In genomic region chr16:67429799-67430503, GRCh38 we compare ENCODE assay signal across 9 cellular contexts. TPM values are rescaled to one million over a fixed set of nuclear protein-coding genes. Genes with fewer than 3 reads are reported as not detected.
A peak's percentile ranks its signal among the peaks of the same experiment; 100 is the strongest.
DNase-seq lines count a peak whose midpoint lies in the region; ATAC-seq, FAIRE-seq and TF ChIP-seq lines count a peak whose summit lies in the region.
"Had no signal": no experiment of that assay in that cellular context is flagged by ENCODE, and none has a peak within 500 bp of the region (broad histone marks: within the 10 kb centered on the region; RNA-seq: fewer than 3 reads in every experiment).

No MANE protein-coding gene starts in this region.

- CTCF ChIA-PET in activated CD8-positive, alpha-beta memory T cell treated with anti-CD3 and anti-CD28 coated beads, Interleukin-2, amount 10 ng/mL, durations not matched to agents 7 days and 5 days (lab: Charles Lee) = interaction anchor here (0.7 to 6.6 kb wide), 5 partner anchors 13 to 91 kb away, joined by 3 to 139 read pairs (median 19); partner anchors contain the start of gene ZDHHC1
- CTCF ChIA-PET in GM12878 (lab: Yijun Ruan, JAX) = interaction anchor here (1.7 to 3.5 kb wide), 3 partner anchors 16 to 90 kb away, joined by 3 to 81 read pairs (median 13); no protein-coding TSS in a partner anchor

- H3K4me1 Mint-ChIP-seq in activated CD8-positive, alpha-beta memory T cell treated with anti-CD3 and anti-CD28 coated beads, Interleukin-2, amount 10 ng/mL, durations not matched to agents 7 days and 5 days = peaks cover 7% of the 10 kb centered on the region

- H3K79me1 ChIP-seq in mesendoderm (ENCODE audit: low read length) = no peaks in the 10 kb centered on the region

- H4K5ac ChIP-seq in mesendoderm (ENCODE audit: low read length) = no peak overlapping the region

- peak overlapping the region; percentile 54 for H3K4me3 Mint-ChIP-seq in activated CD8-positive, alpha-beta memory T cell treated with anti-CD3 and anti-CD28 coated beads, Interleukin-2, amount 10 ng/mL, durations not matched to agents 7 days and 5 days

- in situ Hi-C loops in GM12878 (cut with MboI) (no loop called here), transverse colon (cut with MboI; ENCODE audit: low pct_ligation_motif_present in 1 of 4, low pct_unique_long_range_greater_than_20kb in 1 of 4, low sequenced_read_pairs in 3 of 4) (no loop called here)

- H3K27me3 Mint-ChIP-seq in activated CD8-positive, alpha-beta memory T cell treated with anti-CD3 and anti-CD28 coated beads, Interleukin-2, amount 10 ng/mL, durations not matched to agents 7 days and 5 days = peaks cover 55% of the 10 kb centered on the region

- TF ChIP-seq POLR2A in GM12878 (IDR thresholded peaks at IDR 0.05; ENCODE audit: low read depth, low read length) = no peak
- TF ChIP-seq POLR2A in transverse colon (IDR thresholded peaks at IDR 0.05) = peak; percentile 97

- no peaks in the 10 kb centered on the region for H3K79me2 ChIP-seq in GM12878 (ENCODE audit: control insufficient read depth, insufficient read depth, low read length)
- no peaks in the 10 kb centered on the region for H3K79me2 ChIP-seq in mesendoderm (ENCODE audit: control insufficient read depth, insufficient read depth, low read length)

- POLR2A ChIA-PET in GM12878 (lab: Charles Lee) = no interaction called here

- H2AFZ ChIP-seq in GM12878 (ENCODE audit: control insufficient read depth, low read depth, low read length) = no peak overlapping the region

- no peak overlapping the region for H2BK120ac ChIP-seq in mesendoderm (ENCODE audit: low read depth, low read length)

- H3K27me3 ChIP-seq in GM12878 (replicated peaks in 1 of 2; ENCODE audit: control insufficient read depth in 2 of 2, insufficient read depth in 2 of 2, low read length in 1 of 2) (peaks cover 12 to 14% of the 10 kb centered on the region in 2 experiments), mesendoderm (ENCODE audit: insufficient read depth, low read length, poor library complexity) (peaks cover 4% of the 10 kb centered on the region), transverse colon (no peaks in the 10 kb centered on the region)

- H3K27ac ChIP-seq in GM12878 (ENCODE audit: control insufficient read depth, insufficient read depth) (no peak overlapping the region), mesendoderm (ENCODE audit: low read depth, low read length) (no peak overlapping the region), transverse colon (peak overlapping the region; percentile 88 to 94 (median 90))

- intact Hi-C loops in GM12878 (cut with micrococcal nuclease; ENCODE audit: unreplicated experiment) (no loop called here), transverse colon (cut with DNase I; ENCODE audit: low total_unique reads) (loop anchor here (2.0 kb wide), 1 partner anchor 35 kb away; no protein-coding TSS in a partner anchor)

- H4K8ac ChIP-seq in mesendoderm (ENCODE audit: low read depth, low read length) = no peak overlapping the region

- no peak for TF ChIP-seq EP300 in GM12878 (IDR thresholded peaks at IDR 0.05; ENCODE audit: borderline replicate concordance in 1 of 2, control insufficient read depth in 1 of 2, low read depth in 2 of 2, low read length in 2 of 2)
- TF ChIP-seq EP300 in transverse colon (IDR thresholded peaks at IDR 0.05; ENCODE audit: low read depth) = no peak

- SMC1A ChIA-PET in GM12878 (lab: Charles Lee; ENCODE audit: uncharacterized antibody, unreplicated experiment) = no interaction called here

- no peak for DNase-seq in activated CD8-positive, alpha-beta memory T cell treated with anti-CD3 and anti-CD28 coated beads, Interleukin-2, amount 10 ng/mL, durations not matched to agents 7 days and 5 days
- no peak for DNase-seq in activated CD8-positive, alpha-beta memory T cell treated with anti-CD3 and anti-CD28 coated beads, Interleukin-2, amount 50 U/mL, for 48 hours
- DNase-seq in GM12878 (ENCODE audit: low read depth, low spot score) = no peak
- no peak for DNase-seq in mesendoderm
- DNase-seq in transverse colon = no peak
- no peak for DNase-seq in NCI-H2171 treated with DMSO at 0.1 percent for 48 hours (lab: John Stamatoyannopoulos, UW)
- DNase-seq in NCI-H2107 (lab: John Stamatoyannopoulos, UW) = no peak
- DNase-seq in NCI-H1436 (lab: John Stamatoyannopoulos, UW) = no peak

- H3K4ac ChIP-seq in mesendoderm (ENCODE audit: low read depth, low read length) = no peak overlapping the region

- H3K36me3 ChIP-seq in GM12878 (ENCODE audit: control insufficient read depth in 2 of 2, insufficient read depth in 2 of 2, low read length in 1 of 2) (no peaks in the 10 kb centered on the region), mesendoderm (ENCODE audit: control insufficient read depth, insufficient read depth, low read length) (no peaks in the 10 kb centered on the region), transverse colon (no peaks in the 10 kb centered on the region)

- no peak overlapping the region for H3K23ac ChIP-seq in mesendoderm (ENCODE audit: low read length)

- WGBS in GM12878 (ENCODE audit: insufficient coverage, insufficient replicate concordance, low lambda C conversion rate, missing lambda C conversion rate) = 11% methylated on average over 13 of the region's 13 CpGs
- WGBS in mesendoderm (ENCODE audit: extremely low coverage, insufficient coverage, low lambda C conversion rate) = no CpG with 5 or more reads among the region's 13 CpGs
- WGBS in transverse colon (ENCODE audit: low coverage in 1 of 2), 2 donors = 24% methylated on average over 13 of the region's 13 CpGs; no CpG with 5 or more reads in 1 of the 2 donors

- peaks cover 4% of the 10 kb centered on the region; the same call in 1 of the 2 replicates for H3K4me1 ChIP-seq in GM12878 (ENCODE audit: control insufficient read depth, insufficient read depth, low read length)
- peaks cover 11% of the 10 kb centered on the region for H3K4me1 ChIP-seq in mesendoderm (ENCODE audit: control insufficient read depth, low read depth, low read length)
- H3K4me1 ChIP-seq in transverse colon = peaks cover 14 to 38% (median 28%) of the 10 kb centered on the region in 4 donors

- H3K4me3 ChIP-seq in GM12878 (peak overlapping the region; percentile 42; the same call in 1 of the 2 replicates), mesendoderm (ENCODE audit: low read length) (peak overlapping the region; percentile 9), transverse colon (peak overlapping the region; percentile 35 to 57 (median 52))

- ATAC-seq in activated CD8-positive, alpha-beta memory T cell treated with anti-CD3 and anti-CD28 coated beads, Interleukin-2, amount 10 ng/mL, durations not matched to agents 7 days and 5 days = no peak
- no peak for ATAC-seq in GM12878

- RAD21 ChIA-PET in GM12878 (lab: Charles Lee; ENCODE audit: unreplicated experiment) = interaction anchor here (2.0 kb wide), 1 partner anchor 18 kb away, joined by 18 read pairs; no protein-coding TSS in a partner anchor

- H3K18ac ChIP-seq in mesendoderm (ENCODE audit: low read length) = no peak overlapping the region

- H3K9ac ChIP-seq in GM12878 (ENCODE audit: control insufficient read depth, insufficient read depth, low read length) (no peak overlapping the region), mesendoderm (ENCODE audit: low read length) (peak overlapping the region; percentile 72)

- H2BK5ac ChIP-seq in mesendoderm (ENCODE audit: low read length) = no peak overlapping the region

- no peaks in the 10 kb centered on the region for H3K36me3 Mint-ChIP-seq in activated CD8-positive, alpha-beta memory T cell treated with anti-CD3 and anti-CD28 coated beads, Interleukin-2, amount 10 ng/mL, durations not matched to agents 7 days and 5 days

- TF ChIP-seq RAD21 in GM12878 (IDR thresholded peaks at IDR 0.05; ENCODE audit: insufficient read depth, low read depth, low read length) = no peak

- H2BK15ac ChIP-seq in mesendoderm (replicated peaks; ENCODE audit: low read depth) = no peak overlapping the region

- peak overlapping the region; percentile 93 for H3K56ac ChIP-seq in mesendoderm (ENCODE audit: low read length)

- H3K9me3 Mint-ChIP-seq in activated CD8-positive, alpha-beta memory T cell treated with anti-CD3 and anti-CD28 coated beads, Interleukin-2, amount 10 ng/mL, durations not matched to agents 7 days and 5 days (ENCODE audit: low read depth) = no peaks in the 10 kb centered on the region

- H3K4me2 ChIP-seq in GM12878 (ENCODE audit: control insufficient read depth, insufficient read depth) (peak overlapping the region; percentile 50; the same call in 1 of the 2 replicates), mesendoderm (ENCODE audit: low read length) (peak overlapping the region; percentile 84)

- FAIRE-seq in GM12878 (lab: Jason Lieb, UNC) = no peak

- no TSS peak for BruUV-seq in GM12878 (replicated peaks; lab: Mats Ljungman, UMichigan)

- H4K20me1 ChIP-seq in GM12878 (ENCODE audit: control insufficient read depth, insufficient read depth) = no peaks in the 10 kb centered on the region

- H3K27ac Mint-ChIP-seq in activated CD8-positive, alpha-beta memory T cell treated with anti-CD3 and anti-CD28 coated beads, Interleukin-2, amount 10 ng/mL, durations not matched to agents 7 days and 5 days = no peak overlapping the region

- TF ChIP-seq CTCF in GM12878 (IDR thresholded peaks at IDR 0.05 in 2 of 3, conservative IDR thresholded peaks at IDR 0.05 in 1 of 3; ENCODE audit: control insufficient read depth in 2 of 3, extremely low read depth in 1 of 3, insufficient read depth in 1 of 3, low read depth in 3 of 3, low read length in 3 of 3) = no peak
- no peak for TF ChIP-seq CTCF in transverse colon (IDR thresholded peaks at IDR 0.05)

- H2AK5ac ChIP-seq in mesendoderm (ENCODE audit: low read length) = no peak overlapping the region

- no peaks in the 10 kb centered on the region for H3K9me3 ChIP-seq in GM12878 (replicated peaks; ENCODE audit: control insufficient read depth, insufficient read depth, low read length)
- no peaks in the 10 kb centered on the region for H3K9me3 ChIP-seq in transverse colon

RNA-seq across cellular contexts. Expression of gene HSD11B2, which starts 1.0 kb away (rescaled TPM):
- total RNA-seq in activated CD8-positive, alpha-beta memory T cell treated with anti-CD3 and anti-CD28 coated beads, Interleukin-2, amount 10 ng/mL, durations not matched to agents 7 days and 5 days = under 1 TPM in 1 of 2 experiments, not detected in 1; 0.14 TPM
- total RNA-seq in GM12878 (2013; cell fraction: nucleolus; rRNA removed) = 0.61 TPM in 1 of 2 replicates, not detected in the other
- 0.28 TPM in 1 of 2 replicates, not detected in the other for total RNA-seq in GM12878 (2014; rRNA removed)
- 0.22 TPM in 1 of 2 replicates, not detected in the other for total RNA-seq in GM12878 (2014; rRNA removed; fragmentation: Illumina TruSeq; extraction: Trizol)
- 0.16 and 0.18 TPM in 2 replicates for total RNA-seq in GM12878 (2021)
- not detected for polyA plus RNA-seq in GM12878 (2011; ENCODE audit: low read depth)
- polyA plus RNA-seq in GM12878 (2011; rRNA removed) = 0.19 and 0.20 TPM in 2 replicates
- 0.16 and 0.22 TPM in 2 replicates for polyA plus RNA-seq in GM12878 (2011; cell fraction: cytosol; rRNA removed)
- polyA plus RNA-seq in GM12878 (2011; cell fraction: nucleus; rRNA removed) = 0.43 and 0.53 TPM in 2 replicates
- 0.37 TPM in 1 of 2 replicates, not detected in the other for polyA plus RNA-seq in GM12878 (2012)
- 0.34 and 1.5 TPM in 2 replicates for polyA plus RNA-seq in GM12878 (2014; fragmentation: Illumina TruSeq; extraction: Trizol)
- not detected for polyA plus RNA-seq in GM12878 (2014; fragmentation: Nextera tagmentation; extraction: Ambion mirVana)
- 0.09 and 0.28 TPM in 2 replicates for polyA plus RNA-seq in GM12878 (2014; rRNA removed)
- under 1 TPM; 0.10 to 0.31 TPM for polyA plus RNA-seq in GM12878 (2016; fragmentation: Nextera tagmentation; extraction: Ambion mirVana)
- polyA minus RNA-seq in GM12878 (2011; rRNA and poly(A)+ RNA removed) = 0.15 TPM in 1 of 2 replicates, not detected in the other
- not detected in 2 replicates for polyA minus RNA-seq in GM12878 (2011; cell fraction: cytosol; rRNA and poly(A)+ RNA removed)
- polyA minus RNA-seq in GM12878 (2011; cell fraction: nucleus; rRNA and poly(A)+ RNA removed) = not detected in 2 replicates
- 12.9 TPM for polyA plus RNA-seq in mesendoderm (2013, experiment 1 of 2)
- polyA plus RNA-seq in mesendoderm (2013, experiment 2 of 2) = 13.3 TPM
- 1,000 to 10,000 TPM in 1 of 4 donors, 100 to 1,000 TPM in 3; 667 to 1,081 (median 790) TPM for total RNA-seq in transverse colon
- total RNA-seq: temporal lobe had no signal

RNA-seq across cellular contexts. Expression of gene ZDHHC1, which starts 13.7 kb away (rescaled TPM):
- total RNA-seq in activated CD8-positive, alpha-beta memory T cell treated with anti-CD3 and anti-CD28 coated beads, Interleukin-2, amount 10 ng/mL, durations not matched to agents 7 days and 5 days = under 1 TPM; 0.41 to 0.49 TPM
- total RNA-seq in GM12878 (2013; cell fraction: nucleolus; rRNA removed) = 0.65 and 1.3 TPM in 2 replicates
- total RNA-seq in GM12878 (2014; rRNA removed) = 0.93 and 1.2 TPM in 2 replicates
- 0.31 TPM in 1 of 2 replicates, not detected in the other for total RNA-seq in GM12878 (2014; rRNA removed; fragmentation: Illumina TruSeq; extraction: Trizol)
- 0.53 and 0.77 TPM in 2 replicates for total RNA-seq in GM12878 (2021)
- polyA plus RNA-seq in GM12878 (2011; ENCODE audit: low read depth) = not detected
- polyA plus RNA-seq in GM12878 (2011; rRNA removed) = 0.07 TPM in 1 of 2 replicates, not detected in the other
- polyA plus RNA-seq in GM12878 (2011; cell fraction: cytosol; rRNA removed) = 0.08 and 0.15 TPM in 2 replicates
- 0.50 and 0.52 TPM in 2 replicates for polyA plus RNA-seq in GM12878 (2011; cell fraction: nucleus; rRNA removed)
- 0.31 and 0.53 TPM in 2 replicates for polyA plus RNA-seq in GM12878 (2012)
- polyA plus RNA-seq in GM12878 (2014; fragmentation: Illumina TruSeq; extraction: Trizol) = 0.24 and 0.78 TPM in 2 replicates
- not detected for polyA plus RNA-seq in GM12878 (2014; fragmentation: Nextera tagmentation; extraction: Ambion mirVana)
- 0.83 and 1.1 TPM in 2 replicates for polyA plus RNA-seq in GM12878 (2014; rRNA removed)
- 1 to 10 TPM in 1 of 2 experiments, under 1 TPM in 1; 0.55 to 1.0 TPM for polyA plus RNA-seq in GM12878 (2016; fragmentation: Nextera tagmentation; extraction: Ambion mirVana)
- 0.44 TPM in 1 of 2 replicates, not detected in the other for polyA minus RNA-seq in GM12878 (2011; rRNA and poly(A)+ RNA removed)
- polyA minus RNA-seq in GM12878 (2011; cell fraction: cytosol; rRNA and poly(A)+ RNA removed) = not detected in 2 replicates
- polyA minus RNA-seq in GM12878 (2011; cell fraction: nucleus; rRNA and poly(A)+ RNA removed) = 0.67 TPM in 1 of 2 replicates, not detected in the other
- 0.72 TPM for polyA plus RNA-seq in mesendoderm (2013, experiment 1 of 2)
- polyA plus RNA-seq in mesendoderm (2013, experiment 2 of 2) = 0.94 TPM
- 10 to 100 TPM in 2 of 4 donors, 1 to 10 TPM in 2; 7.1 to 36.3 (median 20.5) TPM for total RNA-seq in transverse colon

RNA-seq across cellular contexts. Expression of gene TPPP3, which starts 36.7 kb away (rescaled TPM):
- total RNA-seq in activated CD8-positive, alpha-beta memory T cell treated with anti-CD3 and anti-CD28 coated beads, Interleukin-2, amount 10 ng/mL, durations not matched to agents 7 days and 5 days = not detected
- not detected in 2 replicates for total RNA-seq in GM12878 (2013; cell fraction: nucleolus; rRNA removed)
- not detected in 2 replicates for total RNA-seq in GM12878 (2014; rRNA removed)
- total RNA-seq in GM12878 (2014; rRNA removed; fragmentation: Illumina TruSeq; extraction: Trizol) = not detected in 2 replicates
- not detected in 2 replicates for total RNA-seq in GM12878 (2021)
- not detected for polyA plus RNA-seq in GM12878 (2011; ENCODE audit: low read depth)
- not detected in 2 replicates for polyA plus RNA-seq in GM12878 (2011; rRNA removed)
- polyA plus RNA-seq in GM12878 (2011; cell fraction: cytosol; rRNA removed) = 0.07 TPM in 1 of 2 replicates, not detected in the other
- polyA plus RNA-seq in GM12878 (2011; cell fraction: nucleus; rRNA removed) = 0.07 TPM in 1 of 2 replicates, not detected in the other
- not detected in 2 replicates for polyA plus RNA-seq in GM12878 (2012)
- not detected in 2 replicates for polyA plus RNA-seq in GM12878 (2014; fragmentation: Illumina TruSeq; extraction: Trizol)
- polyA plus RNA-seq in GM12878 (2014; fragmentation: Nextera tagmentation; extraction: Ambion mirVana) = not detected
- polyA plus RNA-seq in GM12878 (2014; rRNA removed) = not detected in 2 replicates
- under 1 TPM in 1 of 2 experiments, not detected in 1; 0.14 TPM for polyA plus RNA-seq in GM12878 (2016; fragmentation: Nextera tagmentation; extraction: Ambion mirVana)
- polyA minus RNA-seq in GM12878 (2011; rRNA and poly(A)+ RNA removed) = not detected in 2 replicates
- not detected in 2 replicates for polyA minus RNA-seq in GM12878 (2011; cell fraction: cytosol; rRNA and poly(A)+ RNA removed)
- not detected in 2 replicates for polyA minus RNA-seq in GM12878 (2011; cell fraction: nucleus; rRNA and poly(A)+ RNA removed)
- polyA plus RNA-seq in mesendoderm (2013, experiment 1 of 2) = not detected
- polyA plus RNA-seq in mesendoderm (2013, experiment 2 of 2) = not detected
- 10 to 100 TPM in 1 of 4 donors, 1 to 10 TPM in 2, not detected in 1; 3.5 to 20.9 (median 5.7) TPM for total RNA-seq in transverse colon

RNA-seq across cellular contexts. Expression of gene ATP6V0D1, which starts 51.0 kb away (rescaled TPM):
- total RNA-seq in activated CD8-positive, alpha-beta memory T cell treated with anti-CD3 and anti-CD28 coated beads, Interleukin-2, amount 10 ng/mL, durations not matched to agents 7 days and 5 days = 10 to 100 TPM; 42.1 to 58.3 TPM
- total RNA-seq in GM12878 (2013; cell fraction: nucleolus; rRNA removed) = 17.4 and 19.9 TPM in 2 replicates
- 72.4 and 73.8 TPM in 2 replicates for total RNA-seq in GM12878 (2014; rRNA removed)
- 41.8 and 50.2 TPM in 2 replicates for total RNA-seq in GM12878 (2014; rRNA removed; fragmentation: Illumina TruSeq; extraction: Trizol)
- total RNA-seq in GM12878 (2021) = 67.7 and 71.6 TPM in 2 replicates
- polyA plus RNA-seq in GM12878 (2011; ENCODE audit: low read depth) = 36.5 TPM
- 24.5 and 56.5 TPM in 2 replicates for polyA plus RNA-seq in GM12878 (2011; rRNA removed)
- 108 and 129 TPM in 2 replicates for polyA plus RNA-seq in GM12878 (2011; cell fraction: cytosol; rRNA removed)
- 47.1 and 63.7 TPM in 2 replicates for polyA plus RNA-seq in GM12878 (2011; cell fraction: nucleus; rRNA removed)
- polyA plus RNA-seq in GM12878 (2012) = 48.2 and 55.4 TPM in 2 replicates
- polyA plus RNA-seq in GM12878 (2014; fragmentation: Illumina TruSeq; extraction: Trizol) = 35.1 and 72.2 TPM in 2 replicates
- 10 to 100 TPM; 28.1 to 30.2 TPM for polyA plus RNA-seq in GM12878 (2014; fragmentation: Nextera tagmentation; extraction: Ambion mirVana)
- polyA plus RNA-seq in GM12878 (2014; rRNA removed) = 69.0 and 81.4 TPM in 2 replicates
- 100 to 1,000 TPM; 126 to 141 TPM for polyA plus RNA-seq in GM12878 (2016; fragmentation: Nextera tagmentation; extraction: Ambion mirVana)
- polyA minus RNA-seq in GM12878 (2011; rRNA and poly(A)+ RNA removed) = 121 and 140 TPM in 2 replicates
- polyA minus RNA-seq in GM12878 (2011; cell fraction: cytosol; rRNA and poly(A)+ RNA removed) = 42.8 and 49.1 TPM in 2 replicates
- 13.9 and 24.0 TPM in 2 replicates for polyA minus RNA-seq in GM12878 (2011; cell fraction: nucleus; rRNA and poly(A)+ RNA removed)
- polyA plus RNA-seq in mesendoderm (2013, experiment 1 of 2) = 37.4 TPM
- 38.6 TPM for polyA plus RNA-seq in mesendoderm (2013, experiment 2 of 2)
- 100 to 1,000 TPM; 218 to 457 (median 386) TPM for total RNA-seq in transverse colon

RNA-seq across cellular contexts. Expression of gene AGRP, which starts 53.4 kb away (rescaled TPM):
- total RNA-seq in activated CD8-positive, alpha-beta memory T cell treated with anti-CD3 and anti-CD28 coated beads, Interleukin-2, amount 10 ng/mL, durations not matched to agents 7 days and 5 days = not detected
- not detected in 2 replicates for total RNA-seq in GM12878 (2013; cell fraction: nucleolus; rRNA removed)
- total RNA-seq in GM12878 (2014; rRNA removed) (not detected in 2 replicates), GM12878 (2014; rRNA removed; fragmentation: Illumina TruSeq; extraction: Trizol) (not detected in 2 replicates), GM12878 (2021) (not detected in 2 replicates), transverse colon (not detected)
- not detected for polyA plus RNA-seq in GM12878 (2011; ENCODE audit: low read depth)
- polyA plus RNA-seq in GM12878 (2011; rRNA removed) (not detected in 2 replicates), GM12878 (2014; fragmentation: Illumina TruSeq; extraction: Trizol) (not detected in 2 replicates), GM12878 (2014; fragmentation: Nextera tagmentation; extraction: Ambion mirVana) (under 1 TPM; 0.16 to 0.34 TPM), GM12878 (2014; rRNA removed) (0.27 TPM in 1 of 2 replicates, not detected in the other), GM12878 (2016; fragmentation: Nextera tagmentation; extraction: Ambion mirVana) (under 1 TPM; 0.72 to 0.75 TPM)
- polyA plus RNA-seq in GM12878 (2011; cell fraction: cytosol; rRNA removed) = not detected in 2 replicates
- polyA plus RNA-seq in GM12878 (2011; cell fraction: nucleus; rRNA removed) = not detected in 2 replicates
- 0.27 TPM in 1 of 2 replicates, not detected in the other for polyA plus RNA-seq in GM12878 (2012)
- polyA minus RNA-seq in GM12878 (2011; rRNA and poly(A)+ RNA removed) = not detected in 2 replicates
- not detected in 2 replicates for polyA minus RNA-seq in GM12878 (2011; cell fraction: cytosol; rRNA and poly(A)+ RNA removed)
- polyA minus RNA-seq in GM12878 (2011; cell fraction: nucleus; rRNA and poly(A)+ RNA removed) = not detected in 2 replicates
- polyA plus RNA-seq in mesendoderm (2013, experiment 1 of 2) = not detected
- not detected for polyA plus RNA-seq in mesendoderm (2013, experiment 2 of 2)
- total RNA-seq: temporal lobe had no signal

Comparison
In these comparisons a context has a peak if more than half of its experiments do, and no peak if none do; other contexts are left out.
1. H3K27ac ChIP-seq: peak in transverse colon (4 of 4); none in GM12878 (single experiment) and mesendoderm (single experiment).
2. RNA of gene HSD11B2, which starts 1.0 kb away (total RNA-seq): 667 to 1,081 TPM in transverse colon; 0.16 to 0.61 TPM in GM12878 and 0.14 TPM in activated CD8-positive, alpha-beta memory T cell treated with anti-CD3 and anti-CD28 coated beads, Interleukin-2, amount 10 ng/mL, durations not matched to agents 7 days and 5 days; every median in the first group is over 100 times any median in the second.
3. Peak in every context shown above with its lines, with median percentiles within 50 percentile points of each other: H3K4me3 ChIP-seq.